12 cellular contexts compared by ENCODE assay signal in the genomic region with DNA sequence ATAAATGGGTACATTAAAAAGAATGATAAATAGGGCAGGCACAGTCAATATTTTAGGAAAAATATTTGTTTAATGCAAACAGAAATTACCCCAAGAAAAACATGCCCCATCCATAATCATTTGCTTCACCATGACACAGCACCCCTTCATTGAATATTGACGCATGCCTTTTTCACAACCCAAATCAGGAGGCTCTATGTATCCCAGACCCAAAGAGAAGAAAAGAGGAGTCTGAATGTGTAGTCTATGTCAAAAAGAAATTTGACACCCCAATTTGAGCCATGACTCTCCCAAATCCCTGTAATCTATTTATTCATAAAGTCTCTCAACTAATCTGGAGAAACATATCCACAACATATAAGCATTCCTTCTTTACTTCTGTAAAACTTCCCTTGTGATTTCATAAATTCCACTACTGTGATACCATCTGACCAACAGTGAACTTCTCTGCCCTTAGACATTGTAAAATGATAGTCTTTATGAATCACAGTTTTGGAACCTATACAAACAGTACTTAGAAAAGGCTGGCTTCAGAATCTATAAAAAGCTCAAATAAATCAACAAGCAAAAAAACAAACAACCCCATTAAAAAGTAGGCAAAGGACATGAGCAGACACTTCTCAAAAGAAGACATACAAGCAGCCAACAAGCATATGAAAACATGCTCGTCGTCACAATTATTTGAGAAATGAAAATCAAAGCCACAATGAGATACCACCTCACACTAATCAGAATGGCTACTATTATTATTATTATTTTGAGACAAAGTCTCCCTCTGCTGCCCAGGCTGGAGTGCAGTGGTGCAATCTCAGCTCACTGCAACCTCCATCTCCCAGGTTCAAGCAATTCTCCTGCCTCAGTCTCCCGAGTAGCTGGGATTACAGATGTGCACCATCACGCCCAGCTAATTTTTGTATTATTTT. TPM values are rescaled to one million over a fixed set of nuclear protein-coding genes. Genes with fewer than 3 reads are reported as not detected.
DNase-seq lines count a peak whose midpoint lies in the region; ATAC-seq and TF ChIP-seq lines count a peak whose summit lies in the region.
"Had no signal": no experiment of that assay in that cellular context is flagged by ENCODE, and none has a peak within 500 bp of the region (broad histone marks: within the 10 kb centered on the region; RNA-seq: fewer than 3 reads in every experiment).

No MANE protein-coding gene starts in this region.

- in situ Hi-C loops in IMR-90 (cut with MboI; ENCODE audit: low sequenced_read_pairs), result no loop called here
- in situ Hi-C loops in brain microvascular endothelial cell (cut with HindIII; ENCODE audit: low pct_ligation_motif_present, low sequenced_read_pairs), result no loop called here
- in situ Hi-C loops in ACHN (cut with HindIII; ENCODE audit: low pct_ligation_motif_present, low pct_unique_long_range_greater_than_20kb, low sequenced_read_pairs), result no loop called here

- H3K9ac ChIP-seq in IMR-90 (ENCODE audit: low read depth, low read length), result no peak overlapping the region

- H3K23ac ChIP-seq in IMR-90 (ENCODE audit: low read depth, low read length), result peak overlapping the region; percentile 8; the same call in 1 of the 2 replicates

- H3K4me3 Mint-ChIP-seq in memory B cell, result no peak overlapping the region
- no peak overlapping the region for H3K4me3 Mint-ChIP-seq in effector memory CD8-positive, alpha-beta T cell

- no CpG with 5 or more reads among the region's 5 CpGs for WGBS in IMR-90 (ENCODE audit: extremely low coverage in 2 of 2, insufficient read length in 1 of 2), 2 experiments

- H3K36me3 Mint-ChIP-seq in memory B cell, result peaks cover 42% of the 10 kb centered on the region
- peaks cover 44% of the 10 kb centered on the region for H3K36me3 Mint-ChIP-seq in effector memory CD8-positive, alpha-beta T cell (ENCODE audit: insufficient read depth)

- no peaks in the 10 kb centered on the region for H4K20me1 ChIP-seq in IMR-90 (ENCODE audit: insufficient read depth, low read length)

- no peak overlapping the region for H2BK20ac ChIP-seq in IMR-90 (ENCODE audit: low read depth, low read length)

- no peak for TF ChIP-seq RAD21 in IMR-90 (IDR thresholded peaks at IDR 0.05; ENCODE audit: low read length)

- H3K9me3 ChIP-seq in IMR-90 (ENCODE audit: control insufficient read depth, insufficient read depth, low read length), result no peaks in the 10 kb centered on the region

- H3K36me3 ChIP-seq in IMR-90 (ENCODE audit: control insufficient read depth, insufficient read depth, low read length) (peaks cover 4% of the 10 kb centered on the region), brain microvascular endothelial cell (replicated peaks) (no peaks in the 10 kb centered on the region)

- dilution Hi-C loops in IMR-90 (cut with HindIII; ENCODE audit: low sequenced_read_pairs, unreplicated experiment), result no loop called here

- no peaks in the 10 kb centered on the region for H3K4me1 Mint-ChIP-seq in memory B cell
- no peaks in the 10 kb centered on the region for H3K4me1 Mint-ChIP-seq in effector memory CD8-positive, alpha-beta T cell (ENCODE audit: low read depth in 2 of 2)

- no peak overlapping the region for H4K91ac ChIP-seq in IMR-90 (ENCODE audit: insufficient read depth, low read depth, low read length)

- H2BK120ac ChIP-seq in IMR-90 (ENCODE audit: low read depth, low read length), result no peak overlapping the region

- no peak overlapping the region for H3K27ac ChIP-seq in IMR-90 (ENCODE audit: insufficient read depth, low read length)
- H3K27ac ChIP-seq in brain microvascular endothelial cell, result peak overlapping the region; percentile 76
- H3K27ac ChIP-seq: HL-60 had no signal

- peak overlapping the region; percentile 75; the same call in 1 of the 2 replicates for H3K18ac ChIP-seq in IMR-90 (ENCODE audit: low read depth, low read length)

- intact Hi-C loops in IMR-90 (cut with micrococcal nuclease), result no loop called here
- intact Hi-C loops in Right ventricle myocardium inferior (cut with DNase I), result no loop called here

- H3K14ac ChIP-seq in IMR-90 (replicated peaks; ENCODE audit: low read depth, low read length), result 0 out of 2 replicates have a peak overlapping the region, but pooled peaks have one; percentile 46

- POLR2A ChIA-PET in IMR-90 (lab: Charles Lee; ENCODE audit: unreplicated experiment), result no interaction called here

- no peaks in the 10 kb centered on the region for H3K27me3 Mint-ChIP-seq in memory B cell
- no peaks in the 10 kb centered on the region for H3K27me3 Mint-ChIP-seq in effector memory CD8-positive, alpha-beta T cell

- H3K4me2 ChIP-seq in IMR-90 (ENCODE audit: low read depth, low read length), result peak overlapping the region; percentile 78; the same call in 1 of the 2 replicates

- H3K4me3 ChIP-seq in IMR-90 (ENCODE audit: insufficient read depth, low read depth, low read length) (no peak overlapping the region), brain microvascular endothelial cell (ENCODE audit: low read depth, low read length) (no peak overlapping the region)

- CTCF ChIA-PET in IMR-90 (lab: Yijun Ruan, JAX), result no interaction called here

- peak overlapping the region; percentile 35 for H2BK5ac ChIP-seq in IMR-90 (ENCODE audit: low read depth, low read length, poor library complexity, severe bottlenecking)

- no peaks in the 10 kb centered on the region for H3K9me1 ChIP-seq in IMR-90 (ENCODE audit: insufficient read depth, low read length)

- H3K27me3 ChIP-seq in IMR-90 (ENCODE audit: control insufficient read depth, insufficient read depth, low read length), result no peaks in the 10 kb centered on the region
- H3K27me3 ChIP-seq in brain microvascular endothelial cell (replicated peaks), result no peaks in the 10 kb centered on the region

- no peak overlapping the region for H2BK15ac ChIP-seq in IMR-90 (ENCODE audit: low read depth, low read length)

- H3K79me1 ChIP-seq in IMR-90 (ENCODE audit: low read depth in 1 of 2, low read length in 2 of 2), result 0 out of 4 replicates have a peak, but pooled peaks cover 0 to 4% of the 10 kb centered on the region in 2 experiments

- H2AK5ac ChIP-seq in IMR-90 (ENCODE audit: low read depth, low read length), result no peak overlapping the region

- TF ChIP-seq POLR2A in IMR-90 (IDR thresholded peaks at IDR 0.05; ENCODE audit: low read depth, low read length), result no peak

- peak overlapping the region; percentile 25; the same call in 1 of the 2 replicates for H3K4ac ChIP-seq in IMR-90 (ENCODE audit: low read depth, low read length)

- H3K4me1 ChIP-seq in IMR-90 (ENCODE audit: control insufficient read depth, insufficient read depth, low read length), result peaks cover 2% of the 10 kb centered on the region; the same call in 1 of the 2 replicates

- H4K8ac ChIP-seq in IMR-90 (ENCODE audit: low read depth in 2 of 2, low read length in 2 of 2), result 0 out of 4 replicates have a peak overlapping the region, but pooled peaks of 1 of the 2 experiments have one; percentile 8

- peak overlapping the region; percentile 4 for H3K27ac Mint-ChIP-seq in memory B cell
- no peak overlapping the region for H3K27ac Mint-ChIP-seq in effector memory CD8-positive, alpha-beta T cell

- no peak overlapping the region for H2AFZ ChIP-seq in IMR-90 (replicated peaks; ENCODE audit: low read length, poor library complexity)

- no TSS peak for BruUV-seq in IMR-90 (replicated peaks; lab: Mats Ljungman, UMichigan)

- peaks cover 3% of the 10 kb centered on the region for H3K9me3 Mint-ChIP-seq in memory B cell
- H3K9me3 Mint-ChIP-seq in effector memory CD8-positive, alpha-beta T cell, result no peaks in the 10 kb centered on the region

- no peak overlapping the region for H4K5ac ChIP-seq in IMR-90 (ENCODE audit: low read depth, low read length)

- ATAC-seq in IMR-90 (ENCODE audit: low read depth) (peak; percentile 98), memory B cell (ENCODE audit: low read depth) (no peak), esophagus mucosa (no peak), Right ventricle myocardium inferior (no peak)
- no peak for ATAC-seq in effector memory CD8-positive, alpha-beta T cell (replicated peaks)

- no peak for TF ChIP-seq CTCF in IMR-90 (conservative IDR thresholded peaks at IDR 0.05; ENCODE audit: low read depth, low read length)
- TF ChIP-seq CTCF in brain microvascular endothelial cell (IDR thresholded peaks at IDR 0.05; ENCODE audit: low read depth, low read length, missing control alignments), result no peak

- no peak overlapping the region for H2AK9ac ChIP-seq in IMR-90 (replicated peaks; ENCODE audit: low read depth, low read length, poor library complexity)

- no peak overlapping the region for H3K56ac ChIP-seq in IMR-90 (ENCODE audit: extremely low read depth, insufficient read depth, low read length)

- peak; percentile 72 for DNase-seq in COLO829 (ENCODE audit: low spot score)
- peak; percentile 89 for DNase-seq in IMR-90
- DNase-seq in brain microvascular endothelial cell, result peak; percentile 28
- no peak for DNase-seq in memory B cell (ENCODE audit: low spot score in 2 of 2)
- no peak for DNase-seq in ACHN
- no peak for DNase-seq in effector memory CD8-positive, alpha-beta T cell
- no peak for DNase-seq in Right ventricle myocardium inferior (ENCODE audit: missing footprints)
- DNase-seq: activated CD4-positive, CD25-positive, alpha-beta regulatory T cell treated with anti-CD3 and anti-CD28 coated beads, Interleukin-2, amount 50 U/mL, for 72 hours; DMS153; NCI-H187 had no signal

TF ChIP-seq in IMR-90, 13 proteins besides CTCF, POLR2A, EP300 and RAD21 (continues in another document):
- no peak for TF ChIP-seq CEBPB (IDR thresholded peaks at IDR 0.05; ENCODE audit: low read depth, low read length)
- peak; percentile 10; the same call in 1 of the 2 replicates for TF ChIP-seq NFE2L2 (IDR thresholded peaks at IDR 0.05; ENCODE audit: low read depth, low read length)
- TF ChIP-seq RFX5 (IDR thresholded peaks at IDR 0.05; ENCODE audit: low read depth, low read length), result no peak
- TF ChIP-seq CHD1 (IDR thresholded peaks at IDR 0.05; ENCODE audit: low read depth, low read length), result no peak
- no peak for TF ChIP-seq MXI1 (IDR thresholded peaks at IDR 0.05; ENCODE audit: borderline replicate concordance, low read depth, low read length)
- no peak for TF ChIP-seq MAZ (IDR thresholded peaks at IDR 0.05; ENCODE audit: borderline replicate concordance, low read depth, low read length)
- TF ChIP-seq ELK1 (IDR thresholded peaks at IDR 0.05; ENCODE audit: borderline replicate concordance, low read depth, low read length), result no peak

RNA-seq across cellular contexts. Expression of gene XRN1, which starts 53.4 kb away (rescaled TPM):
- 21.5 and 38.9 TPM in 2 replicates for total RNA-seq in IMR-90 (2012; rRNA removed)
- 6.0 and 6.8 TPM in 2 replicates for polyA plus RNA-seq in IMR-90 (2012; rRNA removed)
- 0.66 and 7.5 TPM in 2 replicates for polyA plus RNA-seq in IMR-90 (2012; cell fraction: cytosol; rRNA removed)
- polyA plus RNA-seq in IMR-90 (2012; cell fraction: nucleus; rRNA removed; ENCODE audit: low replicate concordance), result 1.2 and 13.7 TPM in 2 replicates
- total RNA-seq in esophagus mucosa, result 32.6 TPM
- total RNA-seq in Right ventricle myocardium inferior, result 13.2 TPM

Comparison
In these comparisons a context has a peak if more than half of its experiments do, and no peak if none do; other contexts are left out.
1. DNase-seq: peak in COLO829 (single experiment), IMR-90 (single experiment) and brain microvascular endothelial cell (single experiment); none in memory B cell (0 of 2), ACHN (single experiment), effector memory CD8-positive, alpha-beta T cell (0 of 3) and Right ventricle myocardium inferior (single experiment).